Comparison of ENCODE assay signal across 15 cellular contexts in the genomic region with DNA sequence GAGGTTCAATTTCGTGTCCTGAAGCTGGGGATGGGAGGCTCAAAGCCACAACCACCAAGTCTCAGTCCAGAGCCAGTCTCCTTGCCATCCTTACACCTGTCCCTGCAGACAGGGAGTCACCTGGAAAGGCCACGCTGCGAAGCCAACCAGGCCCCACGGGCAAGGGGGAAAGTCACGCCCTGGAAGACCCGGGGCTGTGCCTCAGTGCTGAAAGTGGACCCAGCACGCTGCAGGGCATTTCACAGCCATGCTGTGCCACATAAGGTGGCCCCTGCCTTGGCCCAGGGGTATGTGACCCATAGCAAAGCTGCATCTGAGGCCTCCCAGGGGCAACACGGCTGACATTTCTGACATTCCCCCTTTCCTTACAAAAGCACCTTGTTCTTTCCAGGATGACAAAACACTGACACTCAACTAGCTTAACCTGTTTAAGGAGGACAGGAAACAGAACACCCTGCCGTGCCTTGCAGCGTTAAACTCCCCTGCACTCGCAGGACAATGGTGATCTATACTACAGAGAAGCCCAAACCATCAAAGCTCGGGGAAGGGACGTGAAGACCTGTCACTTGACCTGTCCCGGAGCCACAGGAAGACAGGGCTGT. TPM values are rescaled to one million over a fixed set of nuclear protein-coding genes. Genes with fewer than 3 reads are reported as not detected.
DNase-seq lines count a peak whose midpoint lies in the region; ATAC-seq and TF ChIP-seq lines count a peak whose summit lies in the region.
"Had no signal": no experiment of that assay in that cellular context is flagged by ENCODE, and none has a peak within 500 bp of the region (broad histone marks: within the 10 kb centered on the region; RNA-seq: fewer than 3 reads in every experiment).

No MANE protein-coding gene starts in this region.

- CTCF ChIA-PET in PC-3 (lab: Charles Lee) = no interaction called here

- TF ChIP-seq POLR2A in breast epithelium (IDR thresholded peaks at IDR 0.05) = no peak

- no peaks in the 10 kb centered on the region for H3K79me2 ChIP-seq in PC-3 (ENCODE audit: low read length)

- H3K79me1 ChIP-seq in neuronal stem cell (ENCODE audit: low read depth, low read length) = peaks cover 15% of the 10 kb centered on the region

- H3K36me3 ChIP-seq in PC-3 (ENCODE audit: low read depth, low read length) (peaks cover 73% of the 10 kb centered on the region), breast epithelium (peaks cover 35% of the 10 kb centered on the region), neuronal stem cell (replicated peaks in 1 of 2; ENCODE audit: control insufficient read depth in 2 of 2, insufficient read depth in 2 of 2, low read length in 2 of 2) (peaks cover 81 to 99% of the 10 kb centered on the region in 2 donors), upper lobe of right lung (peaks cover 100% of the 10 kb centered on the region)

- no peak overlapping the region for H2BK15ac ChIP-seq in neuronal stem cell (ENCODE audit: low read length)

- TF ChIP-seq CTCF in PC-3 (conservative IDR thresholded peaks at IDR 0.05; ENCODE audit: low read depth, low read length) = no peak
- no peak for TF ChIP-seq CTCF in breast epithelium (IDR thresholded peaks at IDR 0.05)
- no peak for TF ChIP-seq CTCF in upper lobe of right lung (IDR thresholded peaks at IDR 0.05)

- no peak overlapping the region for H3K4me2 ChIP-seq in PC-3 (ENCODE audit: low read length)
- no peak overlapping the region for H3K4me2 ChIP-seq in neuronal stem cell (ENCODE audit: insufficient read depth, low read length, poor library complexity, severe bottlenecking)

- no peaks in the 10 kb centered on the region for H3K9me3 ChIP-seq in PC-3 (ENCODE audit: low read length)
- no peaks in the 10 kb centered on the region for H3K9me3 ChIP-seq in breast epithelium
- H3K9me3 ChIP-seq in neuronal stem cell (replicated peaks in 1 of 2; ENCODE audit: control insufficient read depth in 2 of 2, insufficient read depth in 1 of 2, low read depth in 1 of 2, low read length in 2 of 2) = peaks cover 0 to 2% of the 10 kb centered on the region in 2 donors
- H3K9me3 ChIP-seq in upper lobe of right lung = no peaks in the 10 kb centered on the region
- H3K9me3 ChIP-seq: Peyer's patch had no signal

- intact Hi-C loops in PC-3 (cut with micrococcal nuclease) = no loop called here
- intact Hi-C loops in breast epithelium (cut with DNase I; ENCODE audit: low total_unique reads) = no loop called here
- intact Hi-C loops in upper lobe of right lung (cut with DNase I) = no loop called here

- POLR2A ChIA-PET in PC-3 (lab: Charles Lee; ENCODE audit: unreplicated experiment) = no interaction called here

- H3K9ac ChIP-seq in PC-3 (ENCODE audit: low read length) (no peak overlapping the region), neuronal stem cell (ENCODE audit: low read depth, low read length, poor library complexity) (peak overlapping the region; percentile 78)

- no peak overlapping the region for H3K18ac ChIP-seq in neuronal stem cell (ENCODE audit: low read length)

- no CpG with 5 or more reads among the region's 14 CpGs for WGBS in neuronal stem cell (ENCODE audit: extremely low coverage in 2 of 2, insufficient read length in 2 of 2, insufficient replicate concordance in 1 of 2), 2 donors

- TSS peak; percentile 12 for BruUV-seq in PC-3 (replicated peaks; lab: Mats Ljungman, UMichigan)

- no peaks in the 10 kb centered on the region for H3F3A ChIP-seq in PC-3 (ENCODE audit: low read length, unreplicated experiment)

- peaks cover 8% of the 10 kb centered on the region; the same call in 1 of the 2 replicates for H4K20me1 ChIP-seq in PC-3 (ENCODE audit: low read length)

- H3K9me2 ChIP-seq in PC-3 (replicated peaks; ENCODE audit: low read length) = no peaks in the 10 kb centered on the region

- no peak overlapping the region for H3K23ac ChIP-seq in neuronal stem cell (ENCODE audit: low read depth, low read length, poor library complexity)

- no peak overlapping the region for H4K8ac ChIP-seq in neuronal stem cell (ENCODE audit: low read depth, low read length)

- H2BK12ac ChIP-seq in neuronal stem cell (ENCODE audit: low read length) = no peak overlapping the region

- H3K27me3 ChIP-seq in PC-3 (ENCODE audit: low read length) (no peaks in the 10 kb centered on the region), breast epithelium (no peaks in the 10 kb centered on the region), neuronal stem cell (ENCODE audit: control insufficient read depth in 3 of 3, insufficient read depth in 3 of 3, low read depth in 1 of 3, low read length in 3 of 3) (no peaks in the 10 kb centered on the region), upper lobe of right lung (no peaks in the 10 kb centered on the region)
- H3K27me3 ChIP-seq: Peyer's patch had no signal

- H4K91ac ChIP-seq in neuronal stem cell (ENCODE audit: low read depth, low read length, poor library complexity) = no peak overlapping the region

- H3K27ac ChIP-seq in PC-3 (ENCODE audit: low read length) = 0 out of 2 replicates have a peak overlapping the region, but pooled peaks have one; percentile 28
- peak overlapping the region; percentile 65 to 73 for H3K27ac ChIP-seq in breast epithelium
- no peak overlapping the region for H3K27ac ChIP-seq in neuronal stem cell (replicated peaks; ENCODE audit: low read length)
- H3K27ac ChIP-seq in upper lobe of right lung = no peak overlapping the region
- H3K27ac ChIP-seq: C4-2B, Peyer's patch had no signal

- no peak overlapping the region for H3K4ac ChIP-seq in neuronal stem cell (ENCODE audit: low read length)

- peak; percentile 36; the same call in 1 of the 2 replicates for ATAC-seq in PC-3
- no peak for ATAC-seq in upper lobe of right lung

- H2BK120ac ChIP-seq in neuronal stem cell (ENCODE audit: low read depth, low read length) = no peak overlapping the region

- no peak overlapping the region for H2BK5ac ChIP-seq in neuronal stem cell (ENCODE audit: low read length)

- peak; percentile 2 for DNase-seq in AG20443 (ENCODE audit: low spot score)
- no peak for DNase-seq in PC-3
- DNase-seq in breast epithelium (ENCODE audit: low spot score in 2 of 2) = no peak
- DNase-seq in neuronal stem cell (ENCODE audit: low spot score) = no peak
- no peak for DNase-seq in T-helper 9 cell
- no peak for DNase-seq in ecto neural progenitor cell (ENCODE audit: low spot score)
- no peak for DNase-seq in upper lobe of right lung
- DNase-seq in activated naive CD4-positive, alpha-beta T cell (lab: John Stamatoyannopoulos, UW) = no peak
- DNase-seq: COR-L47, NCI-H1105 treated with DMSO at 0.1 percent for 48 hours, NCI-H1930, NCI-H2171 had no signal

- H3K4me3 ChIP-seq in PC-3 (ENCODE audit: low read length) = no peak overlapping the region
- no peak overlapping the region for H3K4me3 ChIP-seq in breast epithelium
- peak overlapping the region in 1 of 2 donors; percentile 14 for H3K4me3 ChIP-seq in neuronal stem cell (ENCODE audit: low read length in 2 of 2)
- H3K4me3 ChIP-seq in upper lobe of right lung = no peak overlapping the region
- H3K4me3 ChIP-seq: Peyer's patch had no signal

- H2AK5ac ChIP-seq in neuronal stem cell (ENCODE audit: low read depth, low read length) = no peak overlapping the region

- no peak overlapping the region for H2AFZ ChIP-seq in PC-3 (ENCODE audit: low read length)
- H2AFZ ChIP-seq in neuronal stem cell (ENCODE audit: low read length) = no peak overlapping the region

- no peak overlapping the region for H3K14ac ChIP-seq in neuronal stem cell (ENCODE audit: low read length)

- H3K4me1 ChIP-seq in PC-3 (ENCODE audit: insufficient read depth, low read length) (peaks cover 4% of the 10 kb centered on the region; the same call in 1 of the 2 replicates), breast epithelium (no peaks in the 10 kb centered on the region), neuronal stem cell (ENCODE audit: control insufficient read depth in 2 of 2, insufficient read depth in 1 of 2, low read depth in 1 of 2, low read length in 2 of 2) (no peaks in the 10 kb centered on the region), upper lobe of right lung (no peaks in the 10 kb centered on the region)
- H3K4me1 ChIP-seq: Peyer's patch had no signal

RNA-seq across cellular contexts. Expression of gene CHERP, which starts 14.8 kb away (rescaled TPM):
- total RNA-seq in PC-3 (2014; rRNA removed) (13.4 and 24.2 TPM in 2 replicates), breast epithelium (1 to 10 TPM; 6.7 to 9.2 (median 8.0) TPM), upper lobe of right lung (41.9 TPM)
- polyA plus RNA-seq in neuronal stem cell (2013, experiment 1 of 2) = 40.7 TPM
- 40.6 TPM for polyA plus RNA-seq in neuronal stem cell (2013, experiment 2 of 2)

RNA-seq across cellular contexts. Expression of gene C19orf44, which starts 31.2 kb away (rescaled TPM):
- total RNA-seq in PC-3 (2014; rRNA removed) (2.5 and 5.2 TPM in 2 replicates), breast epithelium (10 to 100 TPM in 1 of 3 donors, 1 to 10 TPM in 2; 5.9 to 11.1 (median 6.4) TPM), upper lobe of right lung (6.7 TPM)
- polyA plus RNA-seq in neuronal stem cell (2013, experiment 1 of 2) = 4.7 TPM
- 4.7 TPM for polyA plus RNA-seq in neuronal stem cell (2013, experiment 2 of 2)

RNA-seq across cellular contexts. Expression of gene CALR3, which starts 31.5 kb away (rescaled TPM):
- total RNA-seq in PC-3 (2014; rRNA removed) (0.47 TPM in 1 of 2 replicates, not detected in the other), breast epithelium (not detected), upper lobe of right lung (not detected)
- 0.07 TPM for polyA plus RNA-seq in neuronal stem cell (2013, experiment 1 of 2)
- 0.07 TPM for polyA plus RNA-seq in neuronal stem cell (2013, experiment 2 of 2)
- total RNA-seq: NCI-H460, Peyer's patch had no signal

RNA-seq across cellular contexts. Expression of gene SLC35E1, which starts 44.8 kb away (rescaled TPM):
- total RNA-seq in PC-3 (2014; rRNA removed) = 52.6 and 62.3 TPM in 2 replicates
- 10 to 100 TPM; 33.0 to 44.9 (median 39.2) TPM for total RNA-seq in breast epithelium
- 23.9 TPM for polyA plus RNA-seq in neuronal stem cell (2013, experiment 1 of 2)
- polyA plus RNA-seq in neuronal stem cell (2013, experiment 2 of 2) = 24.3 TPM
- 51.2 TPM for total RNA-seq in upper lobe of right lung

RNA-seq across cellular contexts. Expression of gene EPS15L1, which starts 55.7 kb away (rescaled TPM):
- total RNA-seq in PC-3 (2014; rRNA removed) (18.1 and 23.8 TPM in 2 replicates), breast epithelium (10 to 100 TPM; 17.3 to 40.2 (median 31.8) TPM), upper lobe of right lung (42.8 TPM)
- polyA plus RNA-seq in neuronal stem cell (2013, experiment 1 of 2) = 26.7 TPM
- 25.4 TPM for polyA plus RNA-seq in neuronal stem cell (2013, experiment 2 of 2)

Comparison
In these comparisons a context has a peak if more than half of its experiments do, and no peak if none do; other contexts are left out.
1. H3K27ac ChIP-seq: peak in PC-3 (single experiment) and breast epithelium (2 of 2); none in neuronal stem cell (single experiment) and upper lobe of right lung (single experiment).